In the genomic region with DNA sequence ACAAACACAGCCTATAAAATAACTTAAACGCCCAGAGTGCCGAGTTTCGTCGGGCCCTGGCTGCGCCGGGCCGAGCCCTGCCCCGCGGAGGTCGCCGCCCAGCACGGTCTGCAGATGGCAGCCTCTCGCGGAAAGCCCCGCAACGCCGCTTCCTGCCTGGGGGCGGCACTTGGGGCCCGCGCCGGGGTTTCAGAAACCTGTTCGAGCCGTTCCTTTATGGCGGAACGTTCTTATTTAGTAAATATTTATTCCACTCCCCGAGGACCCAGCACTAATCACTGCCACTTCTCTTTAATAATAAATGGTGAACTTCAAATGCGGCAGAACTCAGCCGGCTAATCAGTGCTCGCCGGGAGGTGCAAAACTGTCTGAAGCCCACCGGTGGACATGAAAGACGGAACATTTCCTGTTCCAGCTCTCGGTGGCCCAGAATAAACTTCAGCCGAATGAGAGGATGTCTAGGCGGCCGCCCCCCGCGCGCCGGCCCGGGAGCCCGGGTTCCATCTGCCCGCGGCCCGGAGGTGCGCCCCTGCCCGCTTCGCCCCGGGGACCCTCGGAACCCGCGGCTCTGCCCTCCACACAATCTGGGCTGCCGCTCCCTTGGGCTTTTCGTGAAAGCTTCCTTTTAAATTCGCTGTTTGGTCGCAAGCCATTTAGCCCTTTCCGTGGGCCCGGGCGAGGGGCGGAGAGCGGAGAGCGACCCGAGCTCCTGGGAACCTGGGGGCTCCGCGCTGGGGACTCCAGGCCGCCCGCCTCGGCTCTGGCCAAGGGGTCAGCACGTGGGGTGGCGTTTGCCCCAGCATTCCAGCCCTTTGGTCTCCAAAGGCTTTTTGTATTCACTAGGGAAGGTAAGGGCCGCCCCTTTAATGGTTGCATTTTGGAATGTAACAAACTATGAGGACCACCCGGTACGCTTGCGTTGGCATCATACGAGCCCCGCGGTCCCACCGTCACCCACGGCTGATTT, we compare ENCODE assay signal across 8 cellular contexts.
DNase-seq lines count a peak whose midpoint lies in the region; ATAC-seq and TF ChIP-seq lines count a peak whose summit lies in the region.

No MANE protein-coding gene starts in this region.

- no peak overlapping the region for H3K4me3 ChIP-seq in parathyroid adenoma (ENCODE audit: low read depth, low read length)
- peak overlapping the region; percentile 53 to 57 for H3K4me3 ChIP-seq in aorta (ENCODE audit: low read length in 2 of 2)

- peak overlapping the region; percentile 76 for H3K4me3 Mint-ChIP-seq in activated naive CD4-positive, alpha-beta T cell treated with anti-CD3 and anti-CD28 coated beads for 36 hours

- no peaks in the 10 kb centered on the region for H3K9me3 Mint-ChIP-seq in activated naive CD4-positive, alpha-beta T cell treated with anti-CD3 and anti-CD28 coated beads for 36 hours

- H3K36me3 ChIP-seq in parathyroid adenoma (ENCODE audit: control insufficient read depth, insufficient read depth, low read length) (no peaks in the 10 kb centered on the region), aorta (ENCODE audit: control insufficient read depth in 1 of 2, insufficient read depth in 2 of 2, low read length in 1 of 2) (no peaks in the 10 kb centered on the region)

- peaks cover 16% of the 10 kb centered on the region for H3K27me3 Mint-ChIP-seq in activated naive CD4-positive, alpha-beta T cell treated with anti-CD3 and anti-CD28 coated beads for 36 hours (ENCODE audit: low read depth)

- 1% methylated on average over 79 of the region's 79 CpGs for WGBS in aorta, 2 donors

- no peaks in the 10 kb centered on the region for H3K79me2 ChIP-seq in parathyroid adenoma

- no peak overlapping the region for H3K9ac ChIP-seq in parathyroid adenoma

- H3K27ac ChIP-seq in parathyroid adenoma (no peak overlapping the region), aorta (ENCODE audit: low read depth in 1 of 2, low read length in 2 of 2) (no peak overlapping the region)

- CTCF ChIA-PET in activated naive CD4-positive, alpha-beta T cell treated with anti-CD3 and anti-CD28 coated beads for 36 hours (lab: Charles Lee): interaction anchor here (0.6 to 1.1 kb wide), 5 partner anchors 29 to 1520 kb away, joined by 3 read pairs; no protein-coding TSS in a partner anchor

- no peaks in the 10 kb centered on the region for H3K9me3 ChIP-seq in parathyroid adenoma (ENCODE audit: control insufficient read depth, low read length)
- H3K9me3 ChIP-seq in aorta (ENCODE audit: control insufficient read depth, low read length): no peaks in the 10 kb centered on the region

- peaks cover 16% of the 10 kb centered on the region for H3K4me1 ChIP-seq in parathyroid adenoma
- H3K4me1 ChIP-seq in aorta (ENCODE audit: control insufficient read depth in 1 of 2, insufficient read depth in 2 of 2, low read length in 2 of 2): no peaks in the 10 kb centered on the region

- peaks cover 8% of the 10 kb centered on the region for H3K4me1 Mint-ChIP-seq in activated naive CD4-positive, alpha-beta T cell treated with anti-CD3 and anti-CD28 coated beads for 36 hours (ENCODE audit: low read depth)

- intact Hi-C loops in activated naive CD4-positive, alpha-beta T cell treated with anti-CD3 and anti-CD28 coated beads for 36 hours (cut with micrococcal nuclease): loop anchor here (1.0 to 10.0 kb wide), 9 partner anchors 65 to 1878 kb away; no protein-coding TSS in a partner anchor
- intact Hi-C loops in Right ventricle myocardium superior (cut with DNase I): no loop called here
- intact Hi-C loops in aorta (cut with DNase I): loop anchor here (2.0 to 5.0 kb wide), 2 partner anchors 970 to 974 kb away; partner anchors contain the start of gene SOX2 (in 1 of the 2)

- no peak overlapping the region for H3K27ac Mint-ChIP-seq in activated naive CD4-positive, alpha-beta T cell treated with anti-CD3 and anti-CD28 coated beads for 36 hours

- H2AFZ ChIP-seq in parathyroid adenoma: peak overlapping the region; percentile 97

- no peaks in the 10 kb centered on the region for H3K36me3 Mint-ChIP-seq in activated naive CD4-positive, alpha-beta T cell treated with anti-CD3 and anti-CD28 coated beads for 36 hours (ENCODE audit: low read depth)

- TF ChIP-seq CTCF in parathyroid adenoma (IDR thresholded peaks at IDR 0.05): no peak

- ATAC-seq in GM19372 (IDR thresholded peaks at IDR 0.05; ENCODE audit: low read depth, unreplicated experiment): peak; percentile 86
- peak; percentile 93 for ATAC-seq in HG03460 (IDR thresholded peaks at IDR 0.05; ENCODE audit: unreplicated experiment)
- peak; percentile 92 for ATAC-seq in Right ventricle myocardium superior (ENCODE audit: poor library complexity)
- peak; percentile 68 for ATAC-seq in aorta (ENCODE audit: low FRiP score)

- H3K4me2 ChIP-seq in parathyroid adenoma (ENCODE audit: low read length): no peak overlapping the region

- DNase-seq in COLO668 (lab: John Stamatoyannopoulos, UW; ENCODE audit: unreplicated experiment) (peak; percentile 71), RPMI7951 (ENCODE audit: low read depth) (peak; percentile 34), Right ventricle myocardium superior (peak; percentile 50), aorta (peak; percentile 49 to 84)
- peak; percentile 71 for DNase-seq in activated naive CD4-positive, alpha-beta T cell treated with anti-CD3 and anti-CD28 coated beads for 36 hours

- H3K27me3 ChIP-seq in parathyroid adenoma (ENCODE audit: control insufficient read depth, insufficient read depth, low read length) (no peaks in the 10 kb centered on the region), aorta (ENCODE audit: control insufficient read depth in 1 of 2, insufficient read depth in 2 of 2, low read length in 1 of 2) (no peaks in the 10 kb centered on the region)
